ENCODE assay signal across 8 cellular contexts in genomic region chr7:4738711-4739527, GRCh38. TPM values are rescaled to one million over a fixed set of nuclear protein-coding genes. Genes with fewer than 3 reads are reported as not detected.
A peak's percentile ranks its signal among the peaks of the same experiment; 100 is the strongest.
DNase-seq lines count a peak whose midpoint lies in the region; ATAC-seq and TF ChIP-seq lines count a peak whose summit lies in the region.

No MANE protein-coding gene starts in this region.

- DNase-seq in CD4-positive, alpha-beta memory T cell = peak in 2 of 5 donors; percentile 11 to 52
- no peak for DNase-seq in activated CD4-positive, alpha-beta memory T cell treated with anti-CD3 and anti-CD28 coated beads, Interleukin-2, amount 10 ng/mL, durations not matched to agents 7 days and 5 days
- DNase-seq in fibroblast of mammary gland (ENCODE audit: low read depth) (peak; percentile 94), osteoblast (ENCODE audit: insufficient read length, low spot score, missing footprints) (peak; percentile 97), GM13976 (ENCODE audit: low spot score) (no peak)

- peak overlapping the region; percentile 71 to 85 (median 78) for H3K4me3 Mint-ChIP-seq in CD4-positive, alpha-beta memory T cell
- H3K4me3 Mint-ChIP-seq in activated CD4-positive, alpha-beta memory T cell treated with anti-CD3 and anti-CD28 coated beads, Interleukin-2, amount 10 ng/mL, durations not matched to agents 7 days and 5 days = peak overlapping the region; percentile 56

- H4K20me1 ChIP-seq in KMS-11 (ENCODE audit: insufficient read depth) (no peaks in the 10 kb centered on the region; the same call in 1 of the 2 replicates), osteoblast (ENCODE audit: insufficient read depth, low read length) (peaks cover 12% of the 10 kb centered on the region)

- H3K4me3 ChIP-seq in CD4-positive, alpha-beta memory T cell (ENCODE audit: low read length in 2 of 2) = no peak overlapping the region
- H3K4me3 ChIP-seq in KMS-11 (IDR thresholded peaks at IDR 0.05; ENCODE audit: insufficient read depth, low read depth, low read length) (no peak overlapping the region), fibroblast of mammary gland (ENCODE audit: control insufficient read depth, low read depth, low read length) (no peak overlapping the region), osteoblast (ENCODE audit: insufficient read depth, low read length) (peak overlapping the region; percentile 42)

- H3K4me1 ChIP-seq in CD4-positive, alpha-beta memory T cell (ENCODE audit: insufficient read depth, low read length) = peaks cover 44% of the 10 kb centered on the region
- H3K4me1 ChIP-seq in KMS-11 (ENCODE audit: low read depth, poor library complexity, severe bottlenecking) (peaks cover 45% of the 10 kb centered on the region), osteoblast (ENCODE audit: insufficient read depth, low read length) (peaks cover 14% of the 10 kb centered on the region)

- H2AFZ ChIP-seq in KMS-11 (ENCODE audit: low read depth) (no peak overlapping the region; the same call in 1 of the 2 replicates), osteoblast (ENCODE audit: low read length) (no peak overlapping the region)

- H3K27me3 Mint-ChIP-seq in CD4-positive, alpha-beta memory T cell = no peaks in the 10 kb centered on the region
- H3K27me3 Mint-ChIP-seq in activated CD4-positive, alpha-beta memory T cell treated with anti-CD3 and anti-CD28 coated beads, Interleukin-2, amount 10 ng/mL, durations not matched to agents 7 days and 5 days = no peaks in the 10 kb centered on the region

- H3K36me3 Mint-ChIP-seq in CD4-positive, alpha-beta memory T cell = peaks cover 6 to 20% of the 10 kb centered on the region in 2 donors
- H3K36me3 Mint-ChIP-seq in activated CD4-positive, alpha-beta memory T cell treated with anti-CD3 and anti-CD28 coated beads, Interleukin-2, amount 10 ng/mL, durations not matched to agents 7 days and 5 days (ENCODE audit: low read depth) = peaks cover 22% of the 10 kb centered on the region

- peaks cover 21% of the 10 kb centered on the region for H3K36me3 ChIP-seq in CD4-positive, alpha-beta memory T cell (ENCODE audit: insufficient read depth, low read length)
- H3K36me3 ChIP-seq in KMS-11 (ENCODE audit: insufficient read depth) (no peaks in the 10 kb centered on the region; the same call in 1 of the 2 replicates), osteoblast (ENCODE audit: insufficient read depth, low read length) (peaks cover 17% of the 10 kb centered on the region)

- peak overlapping the region; percentile 82 to 96 (median 90) for H3K27ac Mint-ChIP-seq in CD4-positive, alpha-beta memory T cell
- H3K27ac Mint-ChIP-seq in activated CD4-positive, alpha-beta memory T cell treated with anti-CD3 and anti-CD28 coated beads, Interleukin-2, amount 10 ng/mL, durations not matched to agents 7 days and 5 days = peak overlapping the region; percentile 67

- no peaks in the 10 kb centered on the region for H3K9me3 Mint-ChIP-seq in CD4-positive, alpha-beta memory T cell
- H3K9me3 Mint-ChIP-seq in activated CD4-positive, alpha-beta memory T cell treated with anti-CD3 and anti-CD28 coated beads, Interleukin-2, amount 10 ng/mL, durations not matched to agents 7 days and 5 days = no peaks in the 10 kb centered on the region

- no peak for TF ChIP-seq CTCF in KMS-11 (conservative IDR thresholded peaks at IDR 0.05; ENCODE audit: low read depth, low read length)
- TF ChIP-seq CTCF in fibroblast of mammary gland (conservative IDR thresholded peaks at IDR 0.05; ENCODE audit: control insufficient read depth, insufficient read depth, low read depth, low read length) = peak; percentile 17
- no peak for TF ChIP-seq CTCF in osteoblast (IDR thresholded peaks at IDR 0.05; ENCODE audit: extremely low read depth, low read depth, low read length)
- no peak for TF ChIP-seq CTCF in GM13976 (IDR thresholded peaks at IDR 0.05; ENCODE audit: borderline replicate concordance, control extremely low read depth, extremely low read depth, insufficient read depth, missing control alignments)

- in situ Hi-C loops in GM13976 (cut with MboI; ENCODE audit: low sequenced_read_pairs, unreplicated experiment) = no loop called here

- CTCF ChIA-PET in CD4-positive, alpha-beta memory T cell (lab: Charles Lee; ENCODE audit: partially characterized antibody) = interaction anchor here (1.0 to 1.1 kb wide), 3 partner anchors 19 to 97 kb away, joined by 3 read pairs; no protein-coding TSS in a partner anchor
- CTCF ChIA-PET in activated CD4-positive, alpha-beta memory T cell treated with anti-CD3 and anti-CD28 coated beads, Interleukin-2, amount 10 ng/mL, durations not matched to agents 7 days and 5 days (lab: Charles Lee) = interaction anchor here (0.6 kb wide), 2 partner anchors 1338 to 1910 kb away, joined by 3 to 4 read pairs; no protein-coding TSS in a partner anchor

- H3K9ac ChIP-seq in KMS-11 = peak overlapping the region; percentile 69

- H3K9me3 ChIP-seq in CD4-positive, alpha-beta memory T cell (ENCODE audit: control insufficient read depth in 1 of 2, low read length in 2 of 2) = no peaks in the 10 kb centered on the region
- H3K9me3 ChIP-seq in osteoblast (ENCODE audit: low read depth, low read length) = no peaks in the 10 kb centered on the region

- ATAC-seq in HG02852 (IDR thresholded peaks at IDR 0.05; ENCODE audit: unreplicated experiment) (no peak), HG02973 (IDR thresholded peaks at IDR 0.05; ENCODE audit: unreplicated experiment) (no peak)

- H3K27me3 ChIP-seq in CD4-positive, alpha-beta memory T cell (ENCODE audit: insufficient read depth, low read length) = no peaks in the 10 kb centered on the region
- H3K27me3 ChIP-seq in KMS-11 (ENCODE audit: insufficient read depth, low read depth) = no peaks in the 10 kb centered on the region
- H3K27me3 ChIP-seq in osteoblast (ENCODE audit: insufficient read depth, low read length) = no peaks in the 10 kb centered on the region

- POLR2A ChIA-PET in CD4-positive, alpha-beta memory T cell (lab: Charles Lee; ENCODE audit: partially characterized antibody) = interaction anchor here (1.3 kb wide), 1 partner anchor 97 kb away, joined by 4 read pairs; no protein-coding TSS in a partner anchor
- POLR2A ChIA-PET in activated CD4-positive, alpha-beta memory T cell treated with anti-CD3 and anti-CD28 coated beads, Interleukin-2, amount 10 ng/mL, durations not matched to agents 7 days and 5 days (lab: Charles Lee) = interaction anchor here (2.4 kb wide), 1 partner anchor 37 kb away, joined by 18 read pairs; the partner anchor contains the start of gene AP5Z1

- peak overlapping the region; percentile 11 for H3K27ac ChIP-seq in CD4-positive, alpha-beta memory T cell (ENCODE audit: low read depth, low read length)
- peak overlapping the region; percentile 84 for H3K27ac ChIP-seq in KMS-11
- peak overlapping the region; percentile 77 for H3K27ac ChIP-seq in osteoblast (ENCODE audit: low read depth, low read length)

- peaks cover 91% of the 10 kb centered on the region for H3K79me2 ChIP-seq in KMS-11 (ENCODE audit: insufficient read depth, low read depth)
- peaks cover 55% of the 10 kb centered on the region for H3K79me2 ChIP-seq in osteoblast (ENCODE audit: insufficient read depth, low read length)

- H3K4me1 Mint-ChIP-seq in CD4-positive, alpha-beta memory T cell = peaks cover 31 to 67% (median 50%) of the 10 kb centered on the region in 4 donors
- H3K4me1 Mint-ChIP-seq in activated CD4-positive, alpha-beta memory T cell treated with anti-CD3 and anti-CD28 coated beads, Interleukin-2, amount 10 ng/mL, durations not matched to agents 7 days and 5 days = peaks cover 50% of the 10 kb centered on the region

- intact Hi-C loops in CD4-positive, alpha-beta memory T cell (cut with micrococcal nuclease) = no loop called here

- H3K4me2 ChIP-seq in KMS-11 = peak overlapping the region; percentile 86
- H3K4me2 ChIP-seq in osteoblast (ENCODE audit: insufficient read depth, low read length) = peak overlapping the region; percentile 64

RNA-seq across cellular contexts. Expression of gene AP5Z1, which starts 36.5 kb away (rescaled TPM):
- total RNA-seq in CD4-positive, alpha-beta memory T cell = 100 to 1,000 TPM; 100 to 103 TPM
- polyA plus RNA-seq in CD4-positive, alpha-beta memory T cell = 10 to 100 TPM; 29.1 to 40.6 TPM
- 10 to 100 TPM; 57.5 to 60.6 TPM for total RNA-seq in activated CD4-positive, alpha-beta memory T cell treated with anti-CD3 and anti-CD28 coated beads, Interleukin-2, amount 10 ng/mL, durations not matched to agents 7 days and 5 days
- total RNA-seq in osteoblast = 63.9 and 73.1 TPM in 2 replicates

RNA-seq across cellular contexts. Expression of gene FOXK1, which starts 56.8 kb away (rescaled TPM):
- total RNA-seq in CD4-positive, alpha-beta memory T cell = 10 to 100 TPM; 52.9 to 53.3 TPM
- 1 to 10 TPM; 1.3 to 5.0 TPM for polyA plus RNA-seq in CD4-positive, alpha-beta memory T cell
- total RNA-seq in activated CD4-positive, alpha-beta memory T cell treated with anti-CD3 and anti-CD28 coated beads, Interleukin-2, amount 10 ng/mL, durations not matched to agents 7 days and 5 days = 10 to 100 TPM; 32.7 to 33.2 TPM
- total RNA-seq in osteoblast = 26.2 and 31.8 TPM in 2 replicates

Comparison
In these comparisons a context has a peak if more than half of its experiments do, and no peak if none do; other contexts are left out.
1. DNase-seq: peak in fibroblast of mammary gland (single experiment) and osteoblast (single experiment); none in activated CD4-positive, alpha-beta memory T cell treated with anti-CD3 and anti-CD28 coated beads, Interleukin-2, amount 10 ng/mL, durations not matched to agents 7 days and 5 days (single experiment) and GM13976 (single experiment).
2. H3K27ac ChIP-seq: peak in every context shown above with its lines; median percentile 84 in KMS-11; 77 in osteoblast; 11 in CD4-positive, alpha-beta memory T cell.